7 cellular contexts compared by ENCODE assay signal in genomic region chr6:74187811-74188210, GRCh38.
"Had no signal": no experiment of that assay in that cellular context is flagged by ENCODE, and none has a peak within 500 bp of the region (broad histone marks: within the 10 kb centered on the region; RNA-seq: fewer than 3 reads in every experiment).

No MANE protein-coding gene starts in this region.

- DNase-seq: H9, KBM-7 had no signal

- ATAC-seq: GM23338, HepG2 had no signal

- FAIRE-seq: H1, H54, HepG2 had no signal

- H3K4me3 ChIP-seq: GM23338 had no signal

- H3K27ac ChIP-seq: HL-60 had no signal
